28 cellular contexts compared by ENCODE assay signal in the genomic region with DNA sequence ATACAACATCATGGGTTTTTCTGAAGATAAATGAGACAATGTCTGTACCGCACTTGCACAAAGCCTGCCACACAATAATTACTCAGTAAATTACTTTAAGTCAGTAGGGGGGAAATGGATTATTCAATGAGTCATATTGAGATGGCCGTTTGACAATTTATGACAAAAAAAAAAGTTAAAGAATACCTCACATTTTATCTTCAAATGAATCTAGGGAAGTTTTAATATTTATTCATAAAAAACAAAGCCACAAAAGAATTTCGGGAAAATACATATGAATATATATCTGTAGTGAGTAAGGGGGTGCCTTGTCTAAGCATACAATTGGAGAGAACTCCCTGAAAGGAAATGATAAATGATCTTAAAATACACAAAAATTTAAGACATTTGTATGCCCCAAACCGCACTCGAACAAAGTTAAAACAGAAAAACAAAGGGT.
DNase-seq lines count a peak whose midpoint lies in the region; TF ChIP-seq lines count a peak whose summit lies in the region.
"Had no signal": no experiment of that assay in that cellular context is flagged by ENCODE, and none has a peak within 500 bp of the region (broad histone marks: within the 10 kb centered on the region; RNA-seq: fewer than 3 reads in every experiment).

No MANE protein-coding gene starts in this region.

- H3K4me3 ChIP-seq in astrocyte of the spinal cord (ENCODE audit: low read depth, low read length): no peak overlapping the region
- H3K4me3 ChIP-seq in trophoblast cell (ENCODE audit: low read depth, low read length): no peak overlapping the region
- H3K4me3 ChIP-seq: gastrocnemius medialis, GM12878, left ventricle myocardium inferior, right lobe of liver had no signal

- in situ Hi-C loops in astrocyte of the spinal cord (cut with HindIII; ENCODE audit: low sequenced_read_pairs): no loop called here

- H4K12ac ChIP-seq in trophoblast cell (ENCODE audit: low read depth, low read length): no peak overlapping the region

- no peaks in the 10 kb centered on the region for H3K27me3 Mint-ChIP-seq in endothelial cell (ENCODE audit: unreplicated experiment)
- H3K27me3 Mint-ChIP-seq: IgD-negative memory B cell, progenitor cell of endocrine pancreas, type B pancreatic cell had no signal

- H4K8ac ChIP-seq in trophoblast cell (ENCODE audit: low read depth, low read length): no peak overlapping the region

- WGBS in trophoblast cell (ENCODE audit: extremely low coverage, insufficient coverage, insufficient read length): no CpG with 5 or more reads among the region's 5 CpGs

- no peak overlapping the region for H3K4me2 ChIP-seq in trophoblast cell (ENCODE audit: low read length)

- no peak overlapping the region for H3K9ac ChIP-seq in trophoblast cell (ENCODE audit: low read length)

- no peak overlapping the region for H3K14ac ChIP-seq in trophoblast cell (ENCODE audit: low read length)

- H2AK5ac ChIP-seq in trophoblast cell (ENCODE audit: low read length): no peak overlapping the region

- DNase-seq in EH (ENCODE audit: low read depth) (peak; percentile 75), NCI-H146 treated with DMSO at 0.1 percent for 48 hours (lab: John Stamatoyannopoulos, UW; ENCODE audit: unreplicated experiment) (peak; percentile 78), astrocyte of the spinal cord (ENCODE audit: low read depth, low spot score) (peak; percentile 27), hepatic stellate cell (ENCODE audit: low spot score) (peak; percentile 4), endothelial cell (ENCODE audit: low spot score) (no peak), trophoblast cell (no peak)
- DNase-seq in activated T-cell treated with anti-CD3 and anti-CD28 coated beads, Interleukin-2, amount 50 U/mL, for 48 hours: no peak
- no peak for DNase-seq in activated naive CD4-positive, alpha-beta T cell treated with Interleukin-2 at 50 U/mL for 16 hours
- DNase-seq: activated CD4-positive, alpha-beta T cell treated with anti-CD3 and anti-CD28 coated beads for 4 hours; activated gamma-delta T cell treated with Interleukin-2 at 50 U/mL for 16 hours; activated naive CD8-positive, alpha-beta T cell treated with anti-CD3 and anti-CD28 coated beads, Interleukin-2, amount 50 U/mL, for 24 hours; DMS79 treated with DMSO at 0.1 percent for 48 hours; effector CD8-positive, alpha-beta T cell; erythroblast; gastrocnemius medialis; left ventricle myocardium inferior; mesendoderm; NCI-H2081; NCI-H2227 treated with DMSO at 0.1 percent for 48 hours; right lobe of liver; stimulated activated CD4-positive, alpha-beta T cell treated with anti-CD3 and anti-CD28 coated beads, Interleukin-12 subunit alpha, Interleukin-12 subunit beta, amount 100 ng/mL, for 4 hours; stimulated activated CD4-positive, alpha-beta T cell treated with anti-CD3 and anti-CD28 coated beads, Interleukin-4, amount 100 ng/mL, for 24 hours had no signal

- no peak overlapping the region for H3K23ac ChIP-seq in trophoblast cell (ENCODE audit: low read length)

- no peak overlapping the region for H2BK120ac ChIP-seq in trophoblast cell (ENCODE audit: insufficient read depth, low read length, poor library complexity)

- H3K79me1 ChIP-seq in trophoblast cell (ENCODE audit: low read length): no peaks in the 10 kb centered on the region

- no peak overlapping the region for H4K91ac ChIP-seq in trophoblast cell (ENCODE audit: low read depth, low read length)

- H3K27me3 ChIP-seq in trophoblast cell (ENCODE audit: insufficient read depth, low read length): no peaks in the 10 kb centered on the region
- H3K27me3 ChIP-seq: gastrocnemius medialis, right lobe of liver had no signal

- H3K36me3 ChIP-seq in trophoblast cell (ENCODE audit: control insufficient read depth in 1 of 2, insufficient read depth in 2 of 2, low read length in 2 of 2): no peaks in the 10 kb centered on the region
- H3K36me3 ChIP-seq: gastrocnemius medialis, left ventricle myocardium inferior, right lobe of liver had no signal

- no peaks in the 10 kb centered on the region for H3K4me1 ChIP-seq in trophoblast cell (ENCODE audit: control insufficient read depth in 1 of 2, insufficient read depth in 2 of 2, low read length in 2 of 2)
- H3K4me1 ChIP-seq: gastrocnemius medialis, left ventricle myocardium inferior, right lobe of liver had no signal

- no peak overlapping the region for H3K4ac ChIP-seq in trophoblast cell (ENCODE audit: low read depth, low read length)

- no peaks in the 10 kb centered on the region for H3K79me2 ChIP-seq in trophoblast cell (ENCODE audit: control insufficient read depth, insufficient read depth, low read length, poor library complexity)

- H3K27ac ChIP-seq in trophoblast cell (ENCODE audit: low read depth, low read length): no peak overlapping the region
- H3K27ac ChIP-seq: C4-2B, gastrocnemius medialis, left ventricle myocardium inferior, right lobe of liver had no signal

- no peak overlapping the region for H2BK12ac ChIP-seq in trophoblast cell (ENCODE audit: low read length)

- H3K9me3 Mint-ChIP-seq in endothelial cell (ENCODE audit: unreplicated experiment): no peaks in the 10 kb centered on the region

- H3K36me3 Mint-ChIP-seq in endothelial cell (ENCODE audit: low read depth, unreplicated experiment): no peaks in the 10 kb centered on the region
- H3K36me3 Mint-ChIP-seq: IgD-negative memory B cell; stimulated activated effector memory CD8-positive, alpha-beta T cell treated with anti-CD3 and anti-CD28 coated beads, Interleukin-12 subunit alpha, Interleukin-12 subunit beta, amount 100 ng/mL, for 72 hours; type B pancreatic cell had no signal

- no peak overlapping the region for H3K4me3 Mint-ChIP-seq in endothelial cell (ENCODE audit: unreplicated experiment)
- H3K4me3 Mint-ChIP-seq: activated naive CD8-positive, alpha-beta T cell treated with anti-CD3 and anti-CD28 coated beads, Interleukin-2, amount 50 U/mL, for 24 hours; IgD-negative memory B cell; stimulated activated effector memory CD8-positive, alpha-beta T cell treated with anti-CD3 and anti-CD28 coated beads, Interleukin-12 subunit alpha, Interleukin-12 subunit beta, amount 100 ng/mL, for 72 hours; type B pancreatic cell had no signal

- H3K4me1 Mint-ChIP-seq in endothelial cell (ENCODE audit: unreplicated experiment): no peaks in the 10 kb centered on the region
- H3K4me1 Mint-ChIP-seq: activated naive CD8-positive, alpha-beta T cell treated with anti-CD3 and anti-CD28 coated beads, Interleukin-2, amount 50 U/mL, for 24 hours; IgD-negative memory B cell; stimulated activated effector memory CD8-positive, alpha-beta T cell treated with anti-CD3 and anti-CD28 coated beads, Interleukin-12 subunit alpha, Interleukin-12 subunit beta, amount 100 ng/mL, for 72 hours had no signal

- no peak overlapping the region for H2AFZ ChIP-seq in trophoblast cell (ENCODE audit: insufficient read depth, low read length, poor library complexity)

- H3K9me3 ChIP-seq in trophoblast cell (ENCODE audit: insufficient read depth, low read depth, low read length): no peaks in the 10 kb centered on the region
- H3K9me3 ChIP-seq: right lobe of liver had no signal

- no peak overlapping the region for H2BK5ac ChIP-seq in trophoblast cell (ENCODE audit: low read depth, low read length, poor library complexity)

- no peak overlapping the region for H3K18ac ChIP-seq in trophoblast cell (ENCODE audit: low read length)

- no peak overlapping the region for H3K27ac Mint-ChIP-seq in endothelial cell (ENCODE audit: unreplicated experiment)
- H3K27ac Mint-ChIP-seq: activated naive CD8-positive, alpha-beta T cell treated with anti-CD3 and anti-CD28 coated beads, Interleukin-2, amount 50 U/mL, for 24 hours; IgD-negative memory B cell; progenitor cell of endocrine pancreas; stimulated activated effector memory CD8-positive, alpha-beta T cell treated with anti-CD3 and anti-CD28 coated beads, Interleukin-12 subunit alpha, Interleukin-12 subunit beta, amount 100 ng/mL, for 72 hours; type B pancreatic cell had no signal

- TF ChIP-seq CTCF in astrocyte of the spinal cord (IDR thresholded peaks at IDR 0.05; ENCODE audit: low read depth, low read length): no peak
- TF ChIP-seq CTCF in endothelial cell (IDR thresholded peaks at IDR 0.05; ENCODE audit: unreplicated experiment): no peak

Comparison
In these comparisons a context has a peak if more than half of its experiments do, and no peak if none do; other contexts are left out.
1. DNase-seq: peak in EH (single experiment), NCI-H146 treated with DMSO at 0.1 percent for 48 hours (single experiment), astrocyte of the spinal cord (single experiment) and hepatic stellate cell (single experiment); none in activated T-cell treated with anti-CD3 and anti-CD28 coated beads, Interleukin-2, amount 50 U/mL, for 48 hours (0 of 2), endothelial cell (single experiment), trophoblast cell (0 of 2) and activated naive CD4-positive, alpha-beta T cell treated with Interleukin-2 at 50 U/mL for 16 hours (single experiment).